In the genomic region with DNA sequence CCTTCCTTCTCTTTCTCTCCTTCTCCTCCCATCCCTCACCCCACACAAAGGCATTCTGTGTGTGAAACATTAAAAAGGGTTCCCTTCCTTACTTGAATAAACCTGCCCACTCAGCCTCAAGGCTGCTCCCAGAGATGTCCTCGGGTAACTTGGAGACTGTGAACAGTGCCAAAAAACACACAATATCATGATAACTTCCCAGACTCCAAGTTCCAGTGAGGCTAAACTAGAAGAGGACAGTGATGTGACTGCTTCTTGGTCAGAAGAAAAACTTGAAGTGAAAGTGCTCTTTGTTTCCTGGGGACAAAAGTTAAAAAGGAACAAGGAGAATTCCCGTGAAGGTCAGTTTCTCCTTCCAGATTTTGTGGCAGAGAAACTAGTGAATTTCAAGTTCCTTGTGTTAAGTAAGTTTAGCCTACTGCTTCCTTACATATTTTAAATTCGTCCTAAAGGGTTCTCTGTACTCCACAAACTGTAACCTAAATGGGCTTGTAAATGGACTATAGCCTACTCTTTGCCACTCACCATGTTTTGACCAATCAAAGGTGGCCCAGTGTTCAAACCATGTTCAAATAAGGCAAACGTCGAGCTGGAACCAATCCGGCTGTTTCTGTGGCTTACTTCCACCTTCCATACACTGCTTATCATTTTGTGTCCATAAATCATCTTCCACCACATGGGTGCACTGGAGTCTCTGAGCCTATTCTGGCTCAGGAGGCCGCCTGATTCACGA, we compare ENCODE assay signal across 10 cellular contexts. TPM values are rescaled to one million over a fixed set of nuclear protein-coding genes. Genes with fewer than 3 reads are reported as not detected.
DNase-seq lines count a peak whose midpoint lies in the region; ATAC-seq, FAIRE-seq and TF ChIP-seq lines count a peak whose summit lies in the region.
"Had no signal": no experiment of that assay in that cellular context is flagged by ENCODE, and none has a peak within 500 bp of the region (broad histone marks: within the 10 kb centered on the region; RNA-seq: fewer than 3 reads in every experiment).

No MANE protein-coding gene starts in this region.

- intact Hi-C loops in body of pancreas (cut with DNase I) = no loop called here

- H3K27ac ChIP-seq in A549 (no peak overlapping the region), body of pancreas (peak overlapping the region in 1 of 4 donors; percentile 7), liver (ENCODE audit: low read depth in 1 of 2, low read length in 2 of 2) (no peak overlapping the region)

- no peak for TF ChIP-seq CTCF in A549 (IDR thresholded peaks at IDR 0.05)
- TF ChIP-seq CTCF in body of pancreas (IDR thresholded peaks at IDR 0.05) = no peak
- no peak for TF ChIP-seq CTCF in liver (IDR thresholded peaks at IDR 0.05; ENCODE audit: low read depth, low read length, missing input control)

- CTCF ChIA-PET in A549 (lab: Yijun Ruan, JAX) = no interaction called here

- H3K9ac ChIP-seq in liver (ENCODE audit: low read depth in 1 of 2, low read length in 2 of 2) = peak overlapping the region in 1 of 2 donors; percentile 22

- DNase-seq in A549 (ENCODE audit: low read depth in 1 of 2, low spot score in 1 of 2) = peak in 1 of 2 experiments; percentile 25
- peak; percentile 46 for DNase-seq in MV-4-11 (lab: John Stamatoyannopoulos, UW)
- DNase-seq in body of pancreas = peak in 1 of 4 donors; percentile 34
- DNase-seq in activated CD8-positive, alpha-beta memory T cell treated with anti-CD3 and anti-CD28 coated beads for 24 hours = no peak
- DNase-seq in activated effector memory CD4-positive, alpha-beta T cell treated with anti-CD3 and anti-CD28 coated beads, Interleukin-2, amount 50 U/mL, for 16 hours = no peak
- DNase-seq in NCI-H1694 treated with DMSO at 0.1 percent for 48 hours (lab: John Stamatoyannopoulos, UW) = no peak
- DNase-seq: NCI-H2029 treated with DMSO at 0.1 percent for 48 hours, T-helper 9 cell had no signal

- H3K36me3 ChIP-seq in body of pancreas (replicated peaks in 1 of 2; ENCODE audit: insufficient read depth in 1 of 2, low read depth in 2 of 2) = no peaks in the 10 kb centered on the region
- no peaks in the 10 kb centered on the region for H3K36me3 ChIP-seq in liver (ENCODE audit: control insufficient read depth in 4 of 4, insufficient read depth in 3 of 4, low read depth in 1 of 4, low read length in 3 of 4)

- TF ChIP-seq POLR2A in A549 (IDR thresholded peaks at IDR 0.05; ENCODE audit: low read length) (no peak), body of pancreas (IDR thresholded peaks at IDR 0.05) (no peak)

- FAIRE-seq in A549 (lab: Jason Lieb, UNC) = no peak

- ATAC-seq in A549 = peak in 1 of 2 experiments; percentile 59; a peak in 2 of 6 replicates
- peak; percentile 60 for ATAC-seq in body of pancreas
- ATAC-seq in HG02759 (IDR thresholded peaks at IDR 0.05; ENCODE audit: unreplicated experiment) = no peak

- TF ChIP-seq RAD21 in A549 (conservative IDR thresholded peaks at IDR 0.05 in 1 of 2, IDR thresholded peaks at IDR 0.05 in 1 of 2) = no peak
- peak in 1 of 2 donors; percentile 11 for TF ChIP-seq RAD21 in liver (IDR thresholded peaks at IDR 0.05)

- H3K27me3 ChIP-seq in body of pancreas (no peaks in the 10 kb centered on the region), liver (ENCODE audit: control insufficient read depth in 4 of 4, insufficient read depth in 4 of 4, low read length in 3 of 4) (no peaks in the 10 kb centered on the region)

- WGBS in A549 (ENCODE audit: missing lambda C conversion rate) = 26% methylated on average over 8 of the region's 8 CpGs
- WGBS in body of pancreas, 2 donors = 35 to 37% methylated on average over 8 of the region's 8 CpGs
- WGBS in liver = 50% methylated on average over 8 of the region's 8 CpGs

- peaks cover 31% of the 10 kb centered on the region for H3K9me3 ChIP-seq in A549
- H3K9me3 ChIP-seq in body of pancreas = no peaks in the 10 kb centered on the region
- peaks cover 0 to 10% (median 1%) of the 10 kb centered on the region in 4 donors for H3K9me3 ChIP-seq in liver (ENCODE audit: control insufficient read depth in 4 of 4, low read length in 3 of 4)

- peak overlapping the region; percentile 18; the same call in 1 of the 3 replicates for H3K4me2 ChIP-seq in A549

- POLR2A ChIA-PET in A549 (lab: Yijun Ruan, JAX) = no interaction called here

- H3K4me3 ChIP-seq in A549 (no peak overlapping the region), body of pancreas (no peak overlapping the region), liver (ENCODE audit: low read depth in 1 of 3, low read length in 3 of 3) (no peak overlapping the region)

- H3K4me1 ChIP-seq in A549 (no peaks in the 10 kb centered on the region), body of pancreas (no peaks in the 10 kb centered on the region), liver (ENCODE audit: control insufficient read depth in 4 of 4, insufficient read depth in 4 of 4, low read length in 3 of 4) (no peaks in the 10 kb centered on the region)

- TF ChIP-seq EP300 in A549 (IDR thresholded peaks at IDR 0.05) = no peak

TF ChIP-seq in A549, 52 proteins besides CTCF, POLR2A, EP300 and RAD21:
- TF ChIP-seq CBX8 (IDR thresholded peaks at IDR 0.05) (no peak), ZSCAN20 (CRISPR knock-in tag; IDR thresholded peaks at IDR 0.05) (no peak), SREBF2 (IDR thresholded peaks at IDR 0.05) (no peak), POLR2AphosphoS2 (conservative IDR thresholded peaks at IDR 0.05; ENCODE audit: low read length) (no peak), PBX3 (IDR thresholded peaks at IDR 0.05) (no peak), PHF8 (IDR thresholded peaks at IDR 0.05; ENCODE audit: borderline replicate concordance, low read depth) (no peak), NR3C1 (IDR thresholded peaks at IDR 0.05) (no peak), JUN (IDR thresholded peaks at IDR 0.05) (no peak)
TF ChIP-seq in A549: peak in this region for 0.

TF ChIP-seq in liver, 16 proteins besides CTCF, POLR2A, EP300 and RAD21:
- TF ChIP-seq, protein P1, sequence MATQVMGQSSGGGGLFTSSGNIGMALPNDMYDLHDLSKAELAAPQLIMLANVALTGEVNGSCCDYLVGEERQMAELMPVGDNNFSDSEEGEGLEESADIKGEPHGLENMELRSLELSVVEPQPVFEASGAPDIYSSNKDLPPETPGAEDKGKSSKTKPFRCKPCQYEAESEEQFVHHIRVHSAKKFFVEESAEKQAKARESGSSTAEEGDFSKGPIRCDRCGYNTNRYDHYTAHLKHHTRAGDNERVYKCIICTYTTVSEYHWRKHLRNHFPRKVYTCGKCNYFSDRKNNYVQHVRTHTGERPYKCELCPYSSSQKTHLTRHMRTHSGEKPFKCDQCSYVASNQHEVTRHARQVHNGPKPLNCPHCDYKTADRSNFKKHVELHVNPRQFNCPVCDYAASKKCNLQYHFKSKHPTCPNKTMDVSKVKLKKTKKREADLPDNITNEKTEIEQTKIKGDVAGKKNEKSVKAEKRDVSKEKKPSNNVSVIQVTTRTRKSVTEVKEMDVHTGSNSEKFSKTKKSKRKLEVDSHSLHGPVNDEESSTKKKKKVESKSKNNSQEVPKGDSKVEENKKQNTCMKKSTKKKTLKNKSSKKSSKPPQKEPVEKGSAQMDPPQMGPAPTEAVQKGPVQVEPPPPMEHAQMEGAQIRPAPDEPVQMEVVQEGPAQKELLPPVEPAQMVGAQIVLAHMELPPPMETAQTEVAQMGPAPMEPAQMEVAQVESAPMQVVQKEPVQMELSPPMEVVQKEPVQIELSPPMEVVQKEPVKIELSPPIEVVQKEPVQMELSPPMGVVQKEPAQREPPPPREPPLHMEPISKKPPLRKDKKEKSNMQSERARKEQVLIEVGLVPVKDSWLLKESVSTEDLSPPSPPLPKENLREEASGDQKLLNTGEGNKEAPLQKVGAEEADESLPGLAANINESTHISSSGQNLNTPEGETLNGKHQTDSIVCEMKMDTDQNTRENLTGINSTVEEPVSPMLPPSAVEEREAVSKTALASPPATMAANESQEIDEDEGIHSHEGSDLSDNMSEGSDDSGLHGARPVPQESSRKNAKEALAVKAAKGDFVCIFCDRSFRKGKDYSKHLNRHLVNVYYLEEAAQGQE (IDR thresholded peaks at IDR 0.05) = no peak
- TF ChIP-seq YY1 (IDR thresholded peaks at IDR 0.05) = peak; percentile 16

RNA-seq across cellular contexts. Expression of gene TPRKB, which starts 20.5 kb away (rescaled TPM):
- 97.4 and 115 TPM in 2 replicates for polyA plus RNA-seq in A549 (2011; rRNA removed)
- 54.2 and 58.5 TPM in 2 replicates for polyA plus RNA-seq in A549 (2012; cell fraction: cytosol; rRNA removed)
- polyA plus RNA-seq in A549 (2012; cell fraction: nucleus; rRNA removed) = 10.9 and 20.6 TPM in 2 replicates
- 138 to 167 TPM (median 144 TPM) in 3 replicates for polyA plus RNA-seq in A549 (2017; fragmentation: RNase III; extraction: RNeasy Plus Mini Kit Qiagen cat#74134 plus additional on column Dnase treatment)
- polyA minus RNA-seq in A549 (2011; rRNA and poly(A)+ RNA removed) = 7.8 and 9.1 TPM in 2 replicates
- total RNA-seq in body of pancreas = 10 to 100 TPM; 12.5 to 14.5 TPM
- 10 to 100 TPM; 16.2 to 17.2 TPM for total RNA-seq in liver
- 10 to 100 TPM; 16.9 to 27.7 TPM for polyA plus RNA-seq in liver
